22 cellular contexts compared by ENCODE assay signal in genomic region chr14:61519106-61519505, GRCh38.
"Had no signal": no experiment of that assay in that cellular context is flagged by ENCODE, and none has a peak within 500 bp of the region (broad histone marks: within the 10 kb centered on the region; RNA-seq: fewer than 3 reads in every experiment).

No MANE protein-coding gene starts in this region.

- H3K9me3 Mint-ChIP-seq: activated B cell treated with CpG ODN at 0.5 μM for 24 hours, nephron had no signal

- H3K27ac Mint-ChIP-seq: activated B cell treated with CpG ODN at 0.5 μM for 24 hours, nephron, progenitor cell of endocrine pancreas had no signal

- DNase-seq: activated B cell treated with CpG ODN at 0.5 μM for 24 hours; activated CD4-positive, alpha-beta T cell treated with anti-CD3 and anti-CD28 coated beads, Interleukin-2, amount 10 ng/mL, durations not matched to agents 24 days and 14 days; activated gamma-delta T cell treated with Interleukin-2 at 50 U/mL for 16 hours; amniotic stem cell; body of pancreas; caudate nucleus; colonic mucosa; esophagus squamous epithelium; kidney; left lung; mammary epithelial cell; nucleus accumbens; SJCRH30; small intestine; stimulated activated CD4-positive, alpha-beta T cell treated with anti-CD3 and anti-CD28 coated beads, Interleukin-4, amount 100 ng/mL, for 24 hours; stimulated activated naive CD4-positive, alpha-beta T cell treated with Interleukin-2 at 50 U/mL for 16 hours; T-helper 2 cell; upper lobe of right lung had no signal

- H3K27me3 Mint-ChIP-seq: activated B cell treated with CpG ODN at 0.5 μM for 24 hours; activated CD4-positive, alpha-beta T cell treated with anti-CD3 and anti-CD28 coated beads, Interleukin-2, amount 10 ng/mL, durations not matched to agents 24 days and 14 days had no signal

- H3K36me3 ChIP-seq: colonic mucosa, esophagus squamous epithelium, left lung, right atrium auricular region, SJCRH30, upper lobe of right lung had no signal

- H3K27me3 ChIP-seq: body of pancreas, colonic mucosa, esophagus squamous epithelium, hepatocyte, left lung, right atrium auricular region, SJCRH30, upper lobe of right lung had no signal

- H3K9me3 ChIP-seq: body of pancreas, colonic mucosa, esophagus squamous epithelium, left lung, right atrium auricular region, SJCRH30, upper lobe of right lung had no signal

- H3K4me3 Mint-ChIP-seq: activated B cell treated with CpG ODN at 0.5 μM for 24 hours; activated CD4-positive, alpha-beta T cell treated with anti-CD3 and anti-CD28 coated beads, Interleukin-2, amount 10 ng/mL, durations not matched to agents 24 days and 14 days; nephron had no signal

- H3K27ac ChIP-seq: colonic mucosa, esophagus squamous epithelium, hepatocyte, left lung, SJCRH30, upper lobe of right lung had no signal

- H3K4me3 ChIP-seq: body of pancreas, colonic mucosa, esophagus squamous epithelium, hepatocyte, left lung, right atrium auricular region, SJCRH30, upper lobe of right lung had no signal

- ATAC-seq: body of pancreas, left lung, upper lobe of right lung had no signal
